In the genomic region with DNA sequence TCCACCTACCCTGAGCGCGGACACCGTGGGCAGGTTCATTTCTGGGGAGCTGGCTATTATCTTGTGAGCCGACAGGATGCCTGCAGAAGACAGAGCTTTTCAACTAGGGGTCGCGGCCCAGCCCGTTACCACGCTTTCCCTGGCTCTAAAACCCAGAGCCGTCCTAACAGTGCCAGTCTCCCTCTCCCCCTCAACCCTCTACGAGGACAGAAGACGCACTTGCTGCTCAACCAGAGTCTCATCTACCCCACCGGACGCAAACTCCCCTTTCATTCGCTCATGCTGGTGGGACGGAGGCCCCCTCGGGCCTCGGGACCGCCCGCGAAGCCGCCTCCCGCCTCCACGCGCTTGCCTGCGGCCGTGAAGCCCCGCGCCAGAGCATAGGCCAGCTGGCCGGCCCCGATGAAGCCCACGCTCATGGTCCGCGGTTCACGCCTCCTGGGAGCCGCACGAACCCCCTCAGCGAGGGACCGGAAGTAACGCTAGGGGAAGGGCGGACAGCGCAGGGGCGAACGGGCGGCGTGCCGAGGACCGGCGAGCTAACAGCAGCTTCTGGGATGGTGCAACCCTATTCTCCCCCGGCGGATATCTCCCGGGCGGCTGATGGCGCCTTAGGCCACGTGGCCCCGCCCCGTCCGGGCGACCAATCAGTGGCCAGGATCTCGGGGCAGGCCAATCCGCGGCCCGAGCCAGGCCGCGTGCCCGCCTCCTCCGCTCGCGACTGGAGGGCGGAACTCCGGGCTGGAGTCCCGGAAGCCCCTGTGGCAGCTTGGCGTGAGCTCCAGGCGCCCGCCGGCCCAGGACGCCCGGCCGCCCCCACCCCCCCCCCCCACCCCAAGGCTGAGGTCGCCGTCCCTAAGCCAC, we compare ENCODE assay signal across 8 cellular contexts. TPM values are rescaled to one million over a fixed set of nuclear protein-coding genes. Genes with fewer than 3 reads are reported as not detected.
DNase-seq lines count a peak whose midpoint lies in the region; ATAC-seq, FAIRE-seq and TF ChIP-seq lines count a peak whose summit lies in the region.

Gene PYCR2 (minus strand): TSS at position 559 of the 864 bp plus-strand sequence. CDS start 140 bp downstream, at position 419.

- H3K4me1 Mint-ChIP-seq in activated naive CD8-positive, alpha-beta T cell (ENCODE audit: low read depth): peaks cover 61% of the 10 kb centered on the region

- H3K27ac ChIP-seq in pancreas (peak within 1 kb of the TSS; percentile 86 to 93 (median 92)), tibial artery (peak within 1 kb of the TSS; percentile 92 to 96)

- H3K36me3 ChIP-seq in pancreas (peaks cover 0 to 6% (median 0%) of the 10 kb centered on the region in 3 donors), tibial artery (peaks cover 0 to 23% (median 22%) of the 10 kb centered on the region in 3 donors)

- intact Hi-C loops in head of caudate nucleus (cut with DNase I) (loop anchor here (5.0 kb wide), 1 partner anchor 47 kb away; no protein-coding TSS in a partner anchor), pancreas (cut with DNase I) (no loop called here), tibial artery (cut with DNase I; ENCODE audit: low total_unique reads) (no loop called here)

- DNase-seq in GM10248 (ENCODE audit: extremely low spot score) (peak; percentile 100), NCI-H1105 (lab: John Stamatoyannopoulos, UW) (peak; percentile 81), SKM-1 treated with dmso at 0.1 percent for 144 hours (lab: John Stamatoyannopoulos, UW; ENCODE audit: unreplicated experiment) (peak; percentile 99), head of caudate nucleus (peak; percentile 89 to 98 (median 95)), pancreas (peak; percentile 92 to 98 (median 96)), tibial artery (peak; percentile 94 to 97)

- H3K27me3 Mint-ChIP-seq in activated naive CD8-positive, alpha-beta T cell: no peaks in the 10 kb centered on the region

- H3K9me3 ChIP-seq in pancreas (no peaks in the 10 kb centered on the region), tibial artery (no peaks in the 10 kb centered on the region)

- peak within 1 kb of the TSS; percentile 97 for H3K27ac Mint-ChIP-seq in activated naive CD8-positive, alpha-beta T cell

- no peaks in the 10 kb centered on the region for H3K27me3 ChIP-seq in pancreas
- no peaks in the 10 kb centered on the region for H3K27me3 ChIP-seq in tibial artery

- H3K4me1 ChIP-seq in pancreas: peaks cover 9 to 31% (median 11%) of the 10 kb centered on the region in 3 donors
- H3K4me1 ChIP-seq in tibial artery: peaks cover 4 to 35% (median 18%) of the 10 kb centered on the region in 4 donors

- POLR2A ChIA-PET in GM10248 (lab: Yijun Ruan, JAX): interaction anchor here (0.6 to 1.2 kb wide), 11 partner anchors 8 to 845 kb away, joined by 3 to 8 read pairs (median 4); partner anchors contain the start of genes H3-3A, SDE2 and SRP9

- peak within 1 kb of the TSS; percentile 83 to 94 (median 90) for H3K4me3 ChIP-seq in pancreas
- H3K4me3 ChIP-seq in tibial artery: peak within 1 kb of the TSS; percentile 91 to 96

- H3K36me3 Mint-ChIP-seq in activated naive CD8-positive, alpha-beta T cell: peaks cover 2% of the 10 kb centered on the region

- no peaks in the 10 kb centered on the region for H3K9me3 Mint-ChIP-seq in activated naive CD8-positive, alpha-beta T cell (ENCODE audit: low read depth)

- FAIRE-seq in pancreas (lab: Jason Lieb, UNC): no peak

- peak within 1 kb of the TSS; percentile 95 for H3K4me3 Mint-ChIP-seq in activated naive CD8-positive, alpha-beta T cell

- ATAC-seq in HG02623 (IDR thresholded peaks at IDR 0.05; ENCODE audit: unreplicated experiment): peak; percentile 97
- ATAC-seq in pancreas: peak; percentile 95 to 98 (median 96)

- WGBS in pancreas, 2 donors: 0% methylated on average over 61 to 80 of the region's 80 CpGs

- CTCF ChIA-PET in GM10248 (lab: Yijun Ruan, JAX): interaction anchor here (0.8 to 7.6 kb wide), 12 partner anchors 10 to 449 kb away, joined by 3 to 43 read pairs (median 4); partner anchors contain the start of genes LEFTY2 and SRP9

- no peak for TF ChIP-seq CTCF in GM10248 (IDR thresholded peaks at IDR 0.05; ENCODE audit: control extremely low read depth, extremely low read depth, low read depth, missing control alignments)
- no peak for TF ChIP-seq CTCF in pancreas (IDR thresholded peaks at IDR 0.05)
- TF ChIP-seq CTCF in tibial artery (IDR thresholded peaks at IDR 0.05): no peak

RNA-seq across cellular contexts. Expression of gene PYCR2, which starts in this region (rescaled TPM):
- 10 to 100 TPM; 21.3 to 38.4 (median 30.5) TPM for total RNA-seq in pancreas
- polyA plus RNA-seq in pancreas: 10 to 100 TPM; 69.2 to 88.9 TPM

Comparison
In these comparisons a context has a peak if more than half of its experiments do, and no peak if none do; other contexts are left out.
1. Peak in every context shown above with its lines: DNase-seq, ATAC-seq, H3K4me3 ChIP-seq and H3K27ac ChIP-seq.